In genomic region chr4:84498203-84499026, GRCh38 we compare ENCODE assay signal across 9 cellular contexts. TPM values are rescaled to one million over a fixed set of nuclear protein-coding genes. Genes with fewer than 3 reads are reported as not detected.
DNase-seq lines count a peak whose midpoint lies in the region; ATAC-seq, FAIRE-seq and TF ChIP-seq lines count a peak whose summit lies in the region.
"Had no signal": no experiment of that assay in that cellular context is flagged by ENCODE, and none has a peak within 500 bp of the region (broad histone marks: within the 10 kb centered on the region; RNA-seq: fewer than 3 reads in every experiment).

No MANE protein-coding gene starts in this region.

- no peak for TF ChIP-seq POLR2A in A549 (IDR thresholded peaks at IDR 0.05; ENCODE audit: low read length)
- no peak for TF ChIP-seq POLR2A in GM18505 (IDR thresholded peaks at IDR 0.05; ENCODE audit: borderline replicate concordance, extremely low read depth, insufficient read depth, insufficient read length)

- H3K4me2 ChIP-seq in A549 = peak overlapping the region; percentile 97

- H3K27me3 Mint-ChIP-seq in T-helper 17 cell (peaks cover 90% of the 10 kb centered on the region), neural crest cell (ENCODE audit: low read depth) (peaks cover 95% of the 10 kb centered on the region)

- H3K9me3 ChIP-seq in A549 (no peaks in the 10 kb centered on the region), T-helper 17 cell (ENCODE audit: control insufficient read depth, low read length, poor library complexity, severe bottlenecking) (peaks cover 5% of the 10 kb centered on the region)

- no peaks in the 10 kb centered on the region for H3K4me1 ChIP-seq in A549

- TF ChIP-seq EP300 in A549 (IDR thresholded peaks at IDR 0.05) = no peak

- peak overlapping the region; percentile 42 to 72; a peak in 4 of 6 replicates for H3K27ac ChIP-seq in A549
- H3K27ac ChIP-seq: epithelial cell of prostate had no signal

- H3K4me3 ChIP-seq in A549 = peak overlapping the region; percentile 66
- H3K4me3 ChIP-seq in GM12865 (ENCODE audit: low read depth, low read length) = peak overlapping the region; percentile 4; the same call in 1 of the 2 replicates
- H3K4me3 ChIP-seq in fibroblast of mammary gland (ENCODE audit: control insufficient read depth, low read depth, low read length) = peak overlapping the region; percentile 52

- POLR2A ChIA-PET in A549 (lab: Yijun Ruan, JAX) = no interaction called here

- under 1% methylated on average over 21 of the region's 64 CpGs for WGBS in A549 (ENCODE audit: missing lambda C conversion rate)

- no peak for FAIRE-seq in A549 (lab: Jason Lieb, UNC)

- peak; percentile 9 to 12 for DNase-seq in A549 (ENCODE audit: low read depth in 1 of 2, low spot score in 1 of 2)
- DNase-seq in GM12865 (ENCODE audit: low read depth) = no peak
- DNase-seq in T-helper 17 cell = no peak
- peak; percentile 25 for DNase-seq in fibroblast of mammary gland (ENCODE audit: low read depth)
- DNase-seq in neural crest cell (ENCODE audit: low read depth, low spot score) = no peak
- no peak for DNase-seq in HCEC 1CT
- DNase-seq in NCI-H226 = no peak

- H3K4me3 Mint-ChIP-seq in T-helper 17 cell (peak overlapping the region; percentile 86), neural crest cell (peak overlapping the region; percentile 95)

- peaks cover 10% of the 10 kb centered on the region for H3K4me1 Mint-ChIP-seq in T-helper 17 cell
- H3K4me1 Mint-ChIP-seq in neural crest cell = peaks cover 77% of the 10 kb centered on the region

- TF ChIP-seq CTCF in A549 (IDR thresholded peaks at IDR 0.05) (no peak), GM12865 (IDR thresholded peaks at IDR 0.05; ENCODE audit: insufficient read depth, low read depth, low read length, missing control alignments) (no peak), fibroblast of mammary gland (conservative IDR thresholded peaks at IDR 0.05; ENCODE audit: control insufficient read depth, insufficient read depth, low read depth, low read length) (no peak), neural crest cell (conservative IDR thresholded peaks at IDR 0.05) (no peak)

- H3K27ac Mint-ChIP-seq in T-helper 17 cell (no peak overlapping the region), neural crest cell (ENCODE audit: unreplicated experiment) (no peak overlapping the region)

- H3K9me3 Mint-ChIP-seq in neural crest cell = no peaks in the 10 kb centered on the region

- H3K36me3 Mint-ChIP-seq in T-helper 17 cell (ENCODE audit: low read depth) (peaks cover 8% of the 10 kb centered on the region), neural crest cell (ENCODE audit: low read depth) (peaks cover 10% of the 10 kb centered on the region)

- CTCF ChIA-PET in A549 (lab: Yijun Ruan, JAX) = interaction anchor here (0.8 kb wide), 1 partner anchor 30 kb away, joined by 5 read pairs; no protein-coding TSS in a partner anchor

- TF ChIP-seq RAD21 in A549 (conservative IDR thresholded peaks at IDR 0.05 in 1 of 2, IDR thresholded peaks at IDR 0.05 in 1 of 2) = no peak

- peak; percentile 52 to 68 for ATAC-seq in A549
- ATAC-seq in T-helper 17 cell = peak; percentile 41
- no peak for ATAC-seq in GM18505 (IDR thresholded peaks at IDR 0.05; ENCODE audit: unreplicated experiment)

TF ChIP-seq in A549, 52 proteins besides CTCF, POLR2A, EP300 and RAD21:
- TF ChIP-seq ESRRA (IDR thresholded peaks at IDR 0.05; ENCODE audit: borderline replicate concordance, low read length) (no peak), CBX8 (IDR thresholded peaks at IDR 0.05) (no peak), CEBPB (IDR thresholded peaks at IDR 0.05) (no peak), BHLHE40 (IDR thresholded peaks at IDR 0.05; ENCODE audit: low read depth, low read length) (no peak), FOSB (CRISPR knock-in tag; IDR thresholded peaks at IDR 0.05) (no peak), MYC (IDR thresholded peaks at IDR 0.05; ENCODE audit: borderline replicate concordance, low read length) (no peak), CBX2 (IDR thresholded peaks at IDR 0.05; ENCODE audit: borderline replicate concordance, low read depth) (no peak), GATA3 (IDR thresholded peaks at IDR 0.05; ENCODE audit: borderline replicate concordance) (no peak), TP53 (CRISPR knock-in tag; IDR thresholded peaks at IDR 0.05) (no peak), FOXS1 (CRISPR knock-in tag; IDR thresholded peaks at IDR 0.05) (no peak), RARB (CRISPR knock-in tag; IDR thresholded peaks at IDR 0.05) (no peak), ZFP36 (IDR thresholded peaks at IDR 0.05; ENCODE audit: borderline replicate concordance, partially characterized antibody) (no peak), ZNF302 (CRISPR knock-in tag; IDR thresholded peaks at IDR 0.05) (no peak)
- TF ChIP-seq, protein P1, sequence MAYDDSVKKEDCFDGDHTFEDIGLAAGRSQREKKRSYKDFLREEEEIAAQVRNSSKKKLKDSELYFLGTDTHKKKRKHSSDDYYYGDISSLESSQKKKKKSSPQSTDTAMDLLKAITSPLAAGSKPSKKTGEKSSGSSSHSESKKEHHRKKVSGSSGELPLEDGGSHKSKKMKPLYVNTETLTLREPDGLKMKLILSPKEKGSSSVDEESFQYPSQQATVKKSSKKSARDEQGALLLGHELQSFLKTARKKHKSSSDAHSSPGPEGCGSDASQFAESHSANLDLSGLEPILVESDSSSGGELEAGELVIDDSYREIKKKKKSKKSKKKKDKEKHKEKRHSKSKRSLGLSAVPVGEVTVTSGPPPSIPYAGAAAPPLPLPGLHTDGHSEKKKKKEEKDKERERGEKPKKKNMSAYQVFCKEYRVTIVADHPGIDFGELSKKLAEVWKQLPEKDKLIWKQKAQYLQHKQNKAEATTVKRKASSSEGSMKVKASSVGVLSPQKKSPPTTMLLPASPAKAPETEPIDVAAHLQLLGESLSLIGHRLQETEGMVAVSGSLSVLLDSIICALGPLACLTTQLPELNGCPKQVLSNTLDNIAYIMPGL (CRISPR knock-in tag; IDR thresholded peaks at IDR 0.05; ENCODE audit: borderline replicate concordance) = no peak
- TF ChIP-seq, protein P2, sequence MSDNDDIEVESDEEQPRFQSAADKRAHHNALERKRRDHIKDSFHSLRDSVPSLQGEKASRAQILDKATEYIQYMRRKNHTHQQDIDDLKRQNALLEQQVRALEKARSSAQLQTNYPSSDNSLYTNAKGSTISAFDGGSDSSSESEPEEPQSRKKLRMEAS (IDR thresholded peaks at IDR 0.05) = no peak

RNA-seq across cellular contexts. Expression of gene NKX6-1, which starts 0.7 kb away (rescaled TPM):
- polyA plus RNA-seq in A549 (2011; rRNA removed) (0.09 and 0.13 TPM in 2 replicates), A549 (2017; fragmentation: RNase III; extraction: RNeasy Plus Mini Kit Qiagen cat#74134 plus additional on column Dnase treatment) (0.24 to 0.29 TPM (median 0.28 TPM) in 3 replicates)
- polyA plus RNA-seq in A549 (2012; cell fraction: cytosol; rRNA removed) = 0.17 and 0.22 TPM in 2 replicates
- 0.37 and 0.42 TPM in 2 replicates for polyA plus RNA-seq in A549 (2012; cell fraction: nucleus; rRNA removed)
- not detected in 2 replicates for polyA minus RNA-seq in A549 (2011; rRNA and poly(A)+ RNA removed)
- total RNA-seq in T-helper 17 cell (under 1 TPM in 1 of 2 donors, not detected in 1; 0.12 TPM), neural crest cell (19.2 and 21.1 TPM in 2 replicates)

Comparison
In these comparisons a context has a peak if more than half of its experiments do, and no peak if none do; other contexts are left out.
1. DNase-seq: peak in A549 (2 of 2) and fibroblast of mammary gland (single experiment); none in GM12865 (single experiment), T-helper 17 cell (0 of 3), neural crest cell (single experiment), HCEC 1CT (single experiment) and NCI-H226 (single experiment).
2. H3K4me3 ChIP-seq: peak in every context shown above with its lines; median percentile 66 in A549; 52 in fibroblast of mammary gland; 4 in GM12865.
3. RNA of gene NKX6-1, which starts 0.7 kb away (total RNA-seq): 19.2 to 21.1 TPM in neural crest cell; 0.12 TPM in T-helper 17 cell; every median in the first group is over 10 times any median in the second.